18 cellular contexts compared by ENCODE assay signal in genomic region chr2:101577173-101577572, GRCh38.
DNase-seq lines count a peak whose midpoint lies in the region; ATAC-seq, FAIRE-seq and TF ChIP-seq lines count a peak whose summit lies in the region.
"Had no signal": no experiment of that assay in that cellular context is flagged by ENCODE, and none has a peak within 500 bp of the region (broad histone marks: within the 10 kb centered on the region; RNA-seq: fewer than 3 reads in every experiment).

No MANE protein-coding gene starts in this region.

- WGBS in HepG2 (ENCODE audit: low lambda C conversion rate), result 56% methylated on average over 2 of the region's 2 CpGs
- WGBS in right lobe of liver (ENCODE audit: insufficient coverage, low coverage, low lambda C conversion rate, missing lambda C conversion rate), result 42% methylated on average over 2 of the region's 2 CpGs

- POLR2A ChIA-PET in HepG2 (lab: Yijun Ruan, JAX), result no interaction called here

- H3K79me2 ChIP-seq in HepG2 (ENCODE audit: insufficient read depth, low read length), result no peaks in the 10 kb centered on the region

- no peak for TF ChIP-seq POLR2A in HepG2 (IDR thresholded peaks at IDR 0.05; ENCODE audit: insufficient read depth in 1 of 2, low read depth in 2 of 2, low read length in 2 of 2)
- TF ChIP-seq POLR2A in right lobe of liver (IDR thresholded peaks at IDR 0.05), result no peak
- no peak for TF ChIP-seq POLR2A in GM12892 (IDR thresholded peaks at IDR 0.05; ENCODE audit: low read depth, low read length)

- H2AFZ ChIP-seq in HepG2 (ENCODE audit: low read length), result no peak overlapping the region

- CTCF ChIA-PET in HepG2 (lab: Yijun Ruan, JAX; ENCODE audit: low intra/inter-chr PET ratio, low total read pairs), result no interaction called here

- no peak overlapping the region for H3K4me2 ChIP-seq in HepG2 (ENCODE audit: low read depth, low read length)

- H3K9ac ChIP-seq in HepG2 (ENCODE audit: insufficient read depth, low read depth, low read length) (no peak overlapping the region), adipocyte (ENCODE audit: low read length) (no peak overlapping the region)

- ATAC-seq in HepG2 (no peak), right lobe of liver (no peak), left lung (no peak)
- ATAC-seq: HCT116 had no signal

- TF ChIP-seq EP300 in HepG2 (IDR thresholded peaks at IDR 0.05; ENCODE audit: low read depth in 2 of 2, low read length in 2 of 2) (no peak), HepG2 (CRISPR knock-in tag; IDR thresholded peaks at IDR 0.05; ENCODE audit: borderline replicate concordance) (no peak)

- intact Hi-C loops in HepG2 (cut with micrococcal nuclease; ENCODE audit: unreplicated experiment), result no loop called here
- intact Hi-C loops in right lobe of liver (cut with DNase I), result no loop called here
- intact Hi-C loops in left lung (cut with DNase I), result no loop called here

- H3K27ac ChIP-seq in HepG2 (ENCODE audit: extremely low read length, insufficient read depth, low read length) (no peak overlapping the region), right lobe of liver (no peak overlapping the region), left lung (no peak overlapping the region)
- H3K27ac ChIP-seq: Peyer's patch, SK-N-MC had no signal

- H3K4me3 ChIP-seq in HepG2 (replicated peaks in 1 of 3; ENCODE audit: insufficient read depth in 1 of 3, low read depth in 2 of 3, low read length in 3 of 3) (no peak overlapping the region), right lobe of liver (no peak overlapping the region), adipocyte (ENCODE audit: low read length) (no peak overlapping the region), fibroblast of mammary gland (ENCODE audit: control insufficient read depth, low read depth, low read length) (no peak overlapping the region), left lung (no peak overlapping the region)
- H3K4me3 ChIP-seq: Peyer's patch, SK-N-MC had no signal

- TF ChIP-seq RAD21 in HepG2 (CRISPR knock-in tag; IDR thresholded peaks at IDR 0.05), result no peak

- TF ChIP-seq CTCF in HepG2 (CRISPR knock-in tag; IDR thresholded peaks at IDR 0.05), result no peak
- no peak for TF ChIP-seq CTCF in right lobe of liver (IDR thresholded peaks at IDR 0.05)
- no peak for TF ChIP-seq CTCF in fibroblast of mammary gland (conservative IDR thresholded peaks at IDR 0.05; ENCODE audit: control insufficient read depth, insufficient read depth, low read depth, low read length)
- TF ChIP-seq CTCF in left lung (IDR thresholded peaks at IDR 0.05), result no peak

- H3K36me3 ChIP-seq in HepG2 (replicated peaks in 1 of 2; ENCODE audit: control insufficient read depth in 1 of 2, insufficient read depth in 2 of 2, low read length in 2 of 2) (no peaks in the 10 kb centered on the region), right lobe of liver (no peaks in the 10 kb centered on the region), adipocyte (ENCODE audit: control insufficient read depth, insufficient read depth, low read length, severe bottlenecking) (no peaks in the 10 kb centered on the region), left lung (no peaks in the 10 kb centered on the region)
- H3K36me3 ChIP-seq: Peyer's patch had no signal

- H3K27me3 ChIP-seq in HepG2 (ENCODE audit: control insufficient read depth in 1 of 2, insufficient read depth in 2 of 2, low read length in 2 of 2) (peaks cover 0 to 3% of the 10 kb centered on the region in 2 experiments; a peak in 1 of 5 replicates), right lobe of liver (no peaks in the 10 kb centered on the region), adipocyte (replicated peaks; ENCODE audit: control insufficient read depth, insufficient read depth, low read length) (no peaks in the 10 kb centered on the region), left lung (no peaks in the 10 kb centered on the region)
- H3K27me3 ChIP-seq: Peyer's patch had no signal

- H4K20me1 ChIP-seq in HepG2 (ENCODE audit: insufficient read depth, low read length), result no peaks in the 10 kb centered on the region

- peaks cover 41% of the 10 kb centered on the region for H3K4me1 ChIP-seq in HepG2 (ENCODE audit: insufficient read depth, low read length)
- no peaks in the 10 kb centered on the region for H3K4me1 ChIP-seq in right lobe of liver
- H3K4me1 ChIP-seq in adipocyte (ENCODE audit: control insufficient read depth, insufficient read depth, low read length), result no peaks in the 10 kb centered on the region
- no peaks in the 10 kb centered on the region for H3K4me1 ChIP-seq in left lung
- H3K4me1 ChIP-seq: Peyer's patch had no signal

- DNase-seq in HepG2 (ENCODE audit: low spot score) (no peak), right lobe of liver (no peak), adipocyte (ENCODE audit: low read depth) (peak; percentile 41), fibroblast of mammary gland (ENCODE audit: low read depth) (peak; percentile 14), stromal cell of bone marrow (ENCODE audit: low read depth) (peak; percentile 6), left lung (no peak), GM12892 (ENCODE audit: insufficient read length) (no peak), superior temporal gyrus (ENCODE audit: extremely low spot score) (no peak)
- DNase-seq: NCI-H1048, NCI-H1694, NCI-H2081, NCI-H2227 treated with DMSO at 0.1 percent for 48 hours, NCI-H526 treated with DMSO at 0.1 percent for 48 hours, OCI-M1, Peyer's patch, SIG-M5 had no signal

- H3K9me3 ChIP-seq in HepG2 (ENCODE audit: low read length), result no peaks in the 10 kb centered on the region; the same call in 1 of the 2 replicates
- no peaks in the 10 kb centered on the region for H3K9me3 ChIP-seq in right lobe of liver
- H3K9me3 ChIP-seq in adipocyte (ENCODE audit: control insufficient read depth, low read length), result peaks cover 3% of the 10 kb centered on the region
- H3K9me3 ChIP-seq in left lung, result no peaks in the 10 kb centered on the region
- H3K9me3 ChIP-seq: Peyer's patch had no signal

- FAIRE-seq in HepG2 (lab: Jason Lieb, UNC) (no peak), GM12892 (lab: Jason Lieb, UNC) (no peak)

- in situ Hi-C loops in HepG2 (cut with HindIII; ENCODE audit: extremely low pct_ligation_motif_present, low pct_unique_long_range_greater_than_20kb), result no loop called here

- BruUV-seq in HepG2 (replicated peaks; lab: Mats Ljungman, UMichigan), result no TSS peak

TF ChIP-seq in HepG2, 621 proteins besides CTCF, POLR2A, EP300 and RAD21:
- TF ChIP-seq SP5 (CRISPR knock-in tag; IDR thresholded peaks at IDR 0.05; ENCODE audit: borderline replicate concordance, low read depth), result no peak
- TF ChIP-seq XRCC5 (optimal IDR thresholded peaks at IDR 0.05; ENCODE audit: low read length), result no peak
- no peak for TF ChIP-seq CREB3 (CRISPR knock-in tag; IDR thresholded peaks at IDR 0.05)
- no peak for TF ChIP-seq DMAP1 (CRISPR knock-in tag; IDR thresholded peaks at IDR 0.05)
- no peak for TF ChIP-seq ZNF432 (CRISPR knock-in tag; IDR thresholded peaks at IDR 0.05; ENCODE audit: borderline replicate concordance)
- TF ChIP-seq ZNF230 (CRISPR knock-in tag; IDR thresholded peaks at IDR 0.05), result no peak
- no peak for TF ChIP-seq ZBTB49 (CRISPR knock-in tag; IDR thresholded peaks at IDR 0.05; ENCODE audit: borderline replicate concordance)
- TF ChIP-seq ZNF18 (CRISPR knock-in tag; IDR thresholded peaks at IDR 0.05; ENCODE audit: insufficient replicate concordance), result no peak
- peak; percentile 84 for TF ChIP-seq ATF7 (IDR thresholded peaks at IDR 0.05)
- no peak for TF ChIP-seq ATF7 (CRISPR knock-in tag; IDR thresholded peaks at IDR 0.05)

Comparison
In these comparisons a context has a peak if more than half of its experiments do, and no peak if none do; other contexts are left out.
1. DNase-seq: peak in adipocyte (single experiment), fibroblast of mammary gland (single experiment) and stromal cell of bone marrow (single experiment); none in HepG2 (single experiment), right lobe of liver (0 of 3), left lung (0 of 2), GM12892 (single experiment) and superior temporal gyrus (single experiment).